In genomic region chr19:13130886-13131490, GRCh38 we compare ENCODE assay signal across 9 cellular contexts. TPM values are rescaled to one million over a fixed set of nuclear protein-coding genes. Genes with fewer than 3 reads are reported as not detected.
A peak's percentile ranks its signal among the peaks of the same experiment; 100 is the strongest.
DNase-seq lines count a peak whose midpoint lies in the region; TF ChIP-seq lines count a peak whose summit lies in the region.
"Had no signal": no experiment of that assay in that cellular context is flagged by ENCODE, and none has a peak within 500 bp of the region (broad histone marks: within the 10 kb centered on the region; RNA-seq: fewer than 3 reads in every experiment).

No MANE protein-coding gene starts in this region.

- no peak overlapping the region for H3K4ac ChIP-seq in mesenchymal stem cell (ENCODE audit: low read depth in 1 of 2, low read length in 2 of 2)

- H3K4me3 ChIP-seq in mesenchymal stem cell (ENCODE audit: insufficient read depth in 1 of 2, low read depth in 1 of 2, low read length in 2 of 2) = no peak overlapping the region
- H3K4me3 ChIP-seq: sigmoid colon had no signal

- H3K27me3 Mint-ChIP-seq in activated CD4-positive, alpha-beta T cell treated with anti-CD3 and anti-CD28 coated beads, Interleukin-2, amount 10 ng/mL, durations not matched to agents 7 days and 5 days = no peaks in the 10 kb centered on the region

- no peak overlapping the region for H3K18ac ChIP-seq in mesenchymal stem cell (ENCODE audit: low read depth in 1 of 2, low read length in 2 of 2)

- peak overlapping the region; percentile 21 for H3K9ac ChIP-seq in mesenchymal stem cell (ENCODE audit: low read length)

- H3K27ac Mint-ChIP-seq in activated CD4-positive, alpha-beta T cell treated with anti-CD3 and anti-CD28 coated beads, Interleukin-2, amount 10 ng/mL, durations not matched to agents 7 days and 5 days = peak overlapping the region; percentile 54

- H3K27ac ChIP-seq in mesenchymal stem cell (ENCODE audit: low read length, poor library complexity, severe bottlenecking) = no peak overlapping the region
- H3K27ac ChIP-seq: sigmoid colon had no signal

- POLR2A ChIA-PET in activated CD4-positive, alpha-beta T cell treated with anti-CD3 and anti-CD28 coated beads, Interleukin-2, amount 10 ng/mL, durations not matched to agents 7 days and 5 days (lab: Charles Lee) = no interaction called here
- POLR2A ChIA-PET in HEK293T (lab: Yijun Ruan, JAX) = interaction anchor here (1.8 kb wide), 1 partner anchor 21 kb away, joined by 5 read pairs; no protein-coding TSS in a partner anchor

- peaks cover 28 to 52% of the 10 kb centered on the region in 2 experiments for H3K36me3 ChIP-seq in mesenchymal stem cell (ENCODE audit: control insufficient read depth in 1 of 2, insufficient read depth in 2 of 2, low read depth in 1 of 2, low read length in 2 of 2)

- H3K9me3 Mint-ChIP-seq in activated CD4-positive, alpha-beta T cell treated with anti-CD3 and anti-CD28 coated beads, Interleukin-2, amount 10 ng/mL, durations not matched to agents 7 days and 5 days = no peaks in the 10 kb centered on the region

- CTCF ChIA-PET in activated CD4-positive, alpha-beta T cell treated with anti-CD3 and anti-CD28 coated beads, Interleukin-2, amount 10 ng/mL, durations not matched to agents 7 days and 5 days (lab: Charles Lee) = interaction anchor here (0.8 to 2.1 kb wide), 6 partner anchors 11 to 26 kb away, joined by 3 to 10 read pairs (median 5); partner anchors contain the start of genes IER2, NACC1 and STX10
- CTCF ChIA-PET in HEK293T (lab: Yijun Ruan, JAX) = no interaction called here

- peak overlapping the region in 1 of 2 experiments; percentile 11 for H2BK12ac ChIP-seq in mesenchymal stem cell (ENCODE audit: low read length in 2 of 2)

- no peak for DNase-seq in activated CD4-positive, alpha-beta T cell treated with anti-CD3 and anti-CD28 coated beads, Interleukin-2, amount 10 ng/mL, durations not matched to agents 7 days and 5 days
- no peak for DNase-seq in activated CD4-positive, alpha-beta T cell treated with anti-CD3 and anti-CD28 coated beads, Interleukin-2, amount 50 U/mL, for 1 hour
- DNase-seq in mesenchymal stem cell (no peak), HEK293T (ENCODE audit: extremely low spot score) (no peak)
- DNase-seq: DMS 273 treated with DMSO at 0.1 percent for 48 hours, H7, NCI-H1417 treated with DMSO at 0.1 percent for 48 hours, NCI-H526, sigmoid colon had no signal

- H3K9me3 ChIP-seq in mesenchymal stem cell (ENCODE audit: control insufficient read depth, low read length) = no peaks in the 10 kb centered on the region
- H3K9me3 ChIP-seq: sigmoid colon had no signal

- H3K36me3 Mint-ChIP-seq in activated CD4-positive, alpha-beta T cell treated with anti-CD3 and anti-CD28 coated beads, Interleukin-2, amount 10 ng/mL, durations not matched to agents 7 days and 5 days (ENCODE audit: low read depth) = peaks cover 10% of the 10 kb centered on the region

- no peak overlapping the region for H2BK15ac ChIP-seq in mesenchymal stem cell (ENCODE audit: low read depth, poor library complexity, severe bottlenecking)

- no peak overlapping the region for H3K4me2 ChIP-seq in mesenchymal stem cell (ENCODE audit: low read length, poor library complexity, severe bottlenecking)

- 99% methylated on average over 3 of the region's 3 CpGs for WGBS in mesenchymal stem cell

- no peak overlapping the region for H2BK120ac ChIP-seq in mesenchymal stem cell (ENCODE audit: low read depth, low read length)

- H3K4me3 Mint-ChIP-seq in activated CD4-positive, alpha-beta T cell treated with anti-CD3 and anti-CD28 coated beads, Interleukin-2, amount 10 ng/mL, durations not matched to agents 7 days and 5 days = no peak overlapping the region

- H2BK5ac ChIP-seq in mesenchymal stem cell (ENCODE audit: low read depth, low read length, poor library complexity, severe bottlenecking) = no peak overlapping the region

- no peak overlapping the region for H3K14ac ChIP-seq in mesenchymal stem cell (ENCODE audit: low read length in 2 of 2)

- H2AFZ ChIP-seq in mesenchymal stem cell (ENCODE audit: low read depth, low read length) = no peak overlapping the region

- peaks cover 25% of the 10 kb centered on the region for H3K79me1 ChIP-seq in mesenchymal stem cell (replicated peaks; ENCODE audit: low read length, poor library complexity, severe bottlenecking)

- H3K4me1 ChIP-seq in mesenchymal stem cell (ENCODE audit: control insufficient read depth, insufficient read depth, low read depth, low read length) = peaks cover 16% of the 10 kb centered on the region

- H4K91ac ChIP-seq in mesenchymal stem cell (ENCODE audit: low read length) = no peak overlapping the region

- peak overlapping the region; percentile 13 for H2AK5ac ChIP-seq in mesenchymal stem cell (ENCODE audit: low read length, severe bottlenecking)

- no peaks in the 10 kb centered on the region for H3K27me3 ChIP-seq in mesenchymal stem cell (ENCODE audit: control insufficient read depth in 1 of 2, insufficient read depth in 1 of 2, low read length in 2 of 2)
- H3K27me3 ChIP-seq: sigmoid colon had no signal

- peaks cover 33% of the 10 kb centered on the region for H3K4me1 Mint-ChIP-seq in activated CD4-positive, alpha-beta T cell treated with anti-CD3 and anti-CD28 coated beads, Interleukin-2, amount 10 ng/mL, durations not matched to agents 7 days and 5 days

- H4K8ac ChIP-seq in mesenchymal stem cell (ENCODE audit: low read length) = no peak overlapping the region

- H3K23ac ChIP-seq in mesenchymal stem cell (ENCODE audit: low read length in 2 of 2) = no peak overlapping the region

TF ChIP-seq in HEK293T, 16 proteins besides CTCF, POLR2A, EP300 and RAD21:
- TF ChIP-seq TARDBP (IDR thresholded peaks at IDR 0.05) (no peak), L3MBTL2 (conservative IDR thresholded peaks at IDR 0.05) (no peak), ELF4 (IDR thresholded peaks at IDR 0.05) (no peak), SUZ12 (IDR thresholded peaks at IDR 0.05) (no peak), FOXM1 (IDR thresholded peaks at IDR 0.05; ENCODE audit: borderline replicate concordance) (no peak), LEF1 (IDR thresholded peaks at IDR 0.05; ENCODE audit: borderline replicate concordance) (no peak), PKNOX1 (IDR thresholded peaks at IDR 0.05) (no peak), CTBP1 (IDR thresholded peaks at IDR 0.05; ENCODE audit: borderline replicate concordance) (no peak), FOXA1 (IDR thresholded peaks at IDR 0.05) (no peak), ZNF384 (IDR thresholded peaks at IDR 0.05) (no peak), BHLHE40 (IDR thresholded peaks at IDR 0.05; ENCODE audit: borderline replicate concordance) (no peak), FOXK2 (IDR thresholded peaks at IDR 0.05) (no peak), SP1 (IDR thresholded peaks at IDR 0.05) (no peak), NFRKB (IDR thresholded peaks at IDR 0.05) (no peak)

RNA-seq across cellular contexts. Expression of gene NACC1, which starts 12.9 kb away (rescaled TPM):
- 10 to 100 TPM; 57.8 to 63.8 TPM for total RNA-seq in activated CD4-positive, alpha-beta T cell treated with anti-CD3 and anti-CD28 coated beads, Interleukin-2, amount 10 ng/mL, durations not matched to agents 7 days and 5 days
- polyA plus RNA-seq in mesenchymal stem cell (2013, experiment 1 of 2) = 82.1 TPM
- polyA plus RNA-seq in mesenchymal stem cell (2013, experiment 2 of 2) = 85.0 TPM

RNA-seq across cellular contexts. Expression of gene TRMT1, which starts 14.4 kb away (rescaled TPM):
- total RNA-seq in activated CD4-positive, alpha-beta T cell treated with anti-CD3 and anti-CD28 coated beads, Interleukin-2, amount 10 ng/mL, durations not matched to agents 7 days and 5 days = 10 to 100 TPM; 44.7 to 58.3 TPM
- 20.0 TPM for polyA plus RNA-seq in mesenchymal stem cell (2013, experiment 1 of 2)
- 16.9 TPM for polyA plus RNA-seq in mesenchymal stem cell (2013, experiment 2 of 2)

RNA-seq across cellular contexts. Expression of gene STX10, which starts 19.2 kb away (rescaled TPM):
- total RNA-seq in activated CD4-positive, alpha-beta T cell treated with anti-CD3 and anti-CD28 coated beads, Interleukin-2, amount 10 ng/mL, durations not matched to agents 7 days and 5 days = 10 to 100 TPM; 62.3 to 65.0 TPM
- polyA plus RNA-seq in mesenchymal stem cell (2013, experiment 1 of 2) = 50.2 TPM
- polyA plus RNA-seq in mesenchymal stem cell (2013, experiment 2 of 2) = 53.2 TPM

RNA-seq across cellular contexts. Expression of gene IER2, which starts 19.2 kb away (rescaled TPM):
- total RNA-seq in activated CD4-positive, alpha-beta T cell treated with anti-CD3 and anti-CD28 coated beads, Interleukin-2, amount 10 ng/mL, durations not matched to agents 7 days and 5 days = 100 to 1,000 TPM; 167 to 188 TPM
- polyA plus RNA-seq in mesenchymal stem cell (2013, experiment 1 of 2) = 135 TPM
- 129 TPM for polyA plus RNA-seq in mesenchymal stem cell (2013, experiment 2 of 2)

RNA-seq across cellular contexts. Expression of gene LYL1, which starts 28.3 kb away (rescaled TPM):
- total RNA-seq in activated CD4-positive, alpha-beta T cell treated with anti-CD3 and anti-CD28 coated beads, Interleukin-2, amount 10 ng/mL, durations not matched to agents 7 days and 5 days = 1 to 10 TPM; 2.3 to 2.5 TPM
- polyA plus RNA-seq in mesenchymal stem cell (2013, experiment 1 of 2) = 0.68 TPM
- polyA plus RNA-seq in mesenchymal stem cell (2013, experiment 2 of 2) = 0.79 TPM
